ENCODE assay signal across 24 cellular contexts in the genomic region with DNA sequence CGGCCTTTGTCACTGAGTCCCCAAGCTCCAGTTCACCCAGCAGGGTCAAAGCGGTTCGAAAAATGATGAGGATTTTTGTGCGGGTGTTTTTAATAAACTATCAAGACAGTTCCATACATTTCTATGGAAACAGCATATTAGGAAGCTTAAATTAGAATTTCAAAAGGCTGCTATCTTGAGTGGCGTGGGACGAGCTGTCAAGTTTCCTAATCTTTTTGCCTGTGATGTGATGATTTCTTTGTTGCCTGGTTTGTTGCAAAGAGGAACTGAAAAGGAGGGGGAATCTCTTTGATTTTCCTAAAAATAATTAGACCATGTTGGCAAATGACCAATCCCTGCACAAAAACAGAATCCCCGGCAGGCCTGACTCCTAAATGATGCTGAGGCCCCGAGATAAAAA.
DNase-seq lines count a peak whose midpoint lies in the region; ATAC-seq, FAIRE-seq and TF ChIP-seq lines count a peak whose summit lies in the region.
"Had no signal": no experiment of that assay in that cellular context is flagged by ENCODE, and none has a peak within 500 bp of the region (broad histone marks: within the 10 kb centered on the region; RNA-seq: fewer than 3 reads in every experiment).

No MANE protein-coding gene starts in this region.

- peak overlapping the region; percentile 88 for H3K27ac ChIP-seq in Karpas-422 (ENCODE audit: low read length)
- H3K27ac ChIP-seq in GM12878 (ENCODE audit: control insufficient read depth, insufficient read depth): no peak overlapping the region
- H3K27ac ChIP-seq: coronary artery, heart left ventricle, psoas muscle, SK-N-MC had no signal

- no peaks in the 10 kb centered on the region for H4K20me1 ChIP-seq in Karpas-422 (ENCODE audit: insufficient read depth, low read depth, low read length)
- no peaks in the 10 kb centered on the region for H4K20me1 ChIP-seq in GM12878 (ENCODE audit: control insufficient read depth, insufficient read depth)

- H3K4me3 ChIP-seq in Karpas-422 (ENCODE audit: low read length): no peak overlapping the region
- no peak overlapping the region for H3K4me3 ChIP-seq in GM12878
- H3K4me3 ChIP-seq: coronary artery, heart left ventricle, left lung, psoas muscle, SK-N-MC had no signal

- CTCF ChIA-PET in GM12878 (lab: Yijun Ruan, JAX): interaction anchor here (0.8 to 1.6 kb wide), 9 partner anchors 9 to 156 kb away, joined by 3 to 6 read pairs (median 4); no protein-coding TSS in a partner anchor

- no peaks in the 10 kb centered on the region for H3K9me2 ChIP-seq in Karpas-422 (replicated peaks; ENCODE audit: insufficient read depth, low read length)

- H3K27me3 ChIP-seq in Karpas-422 (ENCODE audit: low read length) (no peaks in the 10 kb centered on the region), GM12878 (replicated peaks in 1 of 2; ENCODE audit: control insufficient read depth in 2 of 2, insufficient read depth in 2 of 2, low read length in 1 of 2) (no peaks in the 10 kb centered on the region)
- H3K27me3 ChIP-seq: heart left ventricle, left lung had no signal

- no peak for TF ChIP-seq CTCF in GM12878 (IDR thresholded peaks at IDR 0.05 in 2 of 3, conservative IDR thresholded peaks at IDR 0.05 in 1 of 3; ENCODE audit: control insufficient read depth in 2 of 3, extremely low read depth in 1 of 3, insufficient read depth in 1 of 3, low read depth in 3 of 3, low read length in 3 of 3)

- intact Hi-C loops in GM12878 (cut with micrococcal nuclease; ENCODE audit: unreplicated experiment): loop anchor here (5.0 kb wide), 1 partner anchor 67 kb away; the partner anchor contains the start of gene ATG16L1
- intact Hi-C loops in cardiac septum (cut with DNase I): no loop called here

- H3K79me2 ChIP-seq in Karpas-422 (ENCODE audit: low read length) (no peaks in the 10 kb centered on the region), GM12878 (ENCODE audit: control insufficient read depth, insufficient read depth, low read length) (no peaks in the 10 kb centered on the region)

- peak overlapping the region; percentile 46 for H3K9ac ChIP-seq in Karpas-422 (ENCODE audit: low read length)
- H3K9ac ChIP-seq in GM12878 (ENCODE audit: control insufficient read depth, insufficient read depth, low read length): no peak overlapping the region

- peak overlapping the region; percentile 49 for H3K4me2 ChIP-seq in Karpas-422 (ENCODE audit: low read depth, low read length, poor library complexity, severe bottlenecking)
- H3K4me2 ChIP-seq in GM12878 (ENCODE audit: control insufficient read depth, insufficient read depth): no peak overlapping the region

- FAIRE-seq in GM12878 (lab: Jason Lieb, UNC): no peak
- FAIRE-seq: small intestine had no signal

- no peak for TF ChIP-seq POLR2A in GM12878 (IDR thresholded peaks at IDR 0.05; ENCODE audit: low read depth, low read length)

- WGBS in GM12878 (ENCODE audit: insufficient coverage, insufficient replicate concordance, low lambda C conversion rate, missing lambda C conversion rate): 88% methylated on average over 6 of the region's 8 CpGs

- RAD21 ChIA-PET in GM12878 (lab: Charles Lee; ENCODE audit: unreplicated experiment): interaction anchor here (0.5 to 1.6 kb wide), 8 partner anchors 14 to 452 kb away, joined by 3 to 9 read pairs (median 3); partner anchors contain the start of gene ATG16L1

- DNase-seq in NOMO-1 treated with DMSO at 0.1 percent for 48 hours (lab: John Stamatoyannopoulos, UW; ENCODE audit: unreplicated experiment) (peak; percentile 28), NOMO-1 treated with dmso at 0.1 percent for 144 hours (lab: John Stamatoyannopoulos, UW; ENCODE audit: unreplicated experiment) (no peak), Karpas-422 (no peak), GM12878 (ENCODE audit: low read depth, low spot score) (no peak), putamen (ENCODE audit: low spot score) (peak; percentile 72), cardiac septum (ENCODE audit: low spot score) (no peak), NCI-H446 (lab: John Stamatoyannopoulos, UW) (no peak)
- DNase-seq: 8988T; activated CD4-positive, alpha-beta memory T cell treated with anti-CD3 and anti-CD28 coated beads, Interleukin-2, amount 10 ng/mL, durations not matched to agents 7 days and 5 days; BE2C; GDM1; heart left ventricle; IMR-90; NCI-H187; NCI-H2227 treated with DMSO at 0.1 percent for 48 hours; NCI-H82; psoas muscle; small intestine; stimulated activated CD4-positive, alpha-beta T cell treated with anti-CD3 and anti-CD28 coated beads, Interleukin-2, amount 100 ng/mL, for 48 hours had no signal

- BruUV-seq in GM12878 (replicated peaks; lab: Mats Ljungman, UMichigan): no TSS peak

- POLR2A ChIA-PET in GM12878 (lab: Charles Lee): interaction anchor here (1.0 to 1.5 kb wide), 3 partner anchors 38 to 86 kb away, joined by 3 to 6 read pairs (median 3); no protein-coding TSS in a partner anchor

- H3K4me1 ChIP-seq in Karpas-422 (ENCODE audit: low read length) (peaks cover 36% of the 10 kb centered on the region), GM12878 (ENCODE audit: control insufficient read depth, insufficient read depth, low read length) (peaks cover 21% of the 10 kb centered on the region)
- H3K4me1 ChIP-seq: BE2C, psoas muscle had no signal

- no peak for TF ChIP-seq RAD21 in GM12878 (IDR thresholded peaks at IDR 0.05; ENCODE audit: insufficient read depth, low read depth, low read length)

- ATAC-seq in GM12878 (no peak; the same call in 2 of the 3 replicates), HG02798 (IDR thresholded peaks at IDR 0.05; ENCODE audit: poor library complexity, unreplicated experiment) (no peak)
- ATAC-seq: left lung, psoas muscle, WTC11 had no signal

- no peak for TF ChIP-seq EP300 in GM12878 (IDR thresholded peaks at IDR 0.05; ENCODE audit: borderline replicate concordance in 1 of 2, control insufficient read depth in 1 of 2, low read depth in 2 of 2, low read length in 2 of 2)

- no peaks in the 10 kb centered on the region for H3K9me3 ChIP-seq in Karpas-422 (ENCODE audit: low read length)
- no peaks in the 10 kb centered on the region for H3K9me3 ChIP-seq in GM12878 (replicated peaks; ENCODE audit: control insufficient read depth, insufficient read depth, low read length)
- H3K9me3 ChIP-seq: BE2C, left lung, psoas muscle had no signal

- H3K36me3 ChIP-seq in Karpas-422 (ENCODE audit: insufficient read depth, low read length): peaks cover 47% of the 10 kb centered on the region
- H3K36me3 ChIP-seq in GM12878 (ENCODE audit: control insufficient read depth in 2 of 2, insufficient read depth in 2 of 2, low read length in 1 of 2): peaks cover 54 to 66% of the 10 kb centered on the region in 2 experiments
- H3K36me3 ChIP-seq: BE2C had no signal

- in situ Hi-C loops in GM12878 (cut with MboI): no loop called here

- SMC1A ChIA-PET in GM12878 (lab: Charles Lee; ENCODE audit: uncharacterized antibody, unreplicated experiment): interaction anchor here (0.9 to 3.2 kb wide), 6 partner anchors 38 to 125 kb away, joined by 4 to 18 read pairs (median 6); partner anchors contain the start of genes ATG16L1 and INPP5D

- H2AFZ ChIP-seq in Karpas-422 (ENCODE audit: low read length) (no peak overlapping the region), GM12878 (ENCODE audit: control insufficient read depth, low read depth, low read length) (no peak overlapping the region)

TF ChIP-seq in GM12878, 131 proteins besides CTCF, POLR2A, EP300 and RAD21:
- TF ChIP-seq PRDM15 (CRISPR knock-in tag; IDR thresholded peaks at IDR 0.05) (no peak), SPI1 (IDR thresholded peaks at IDR 0.05; ENCODE audit: borderline replicate concordance, insufficient read depth, low read depth, low read length) (peak; percentile 74; the same call in 1 of the 2 replicates), PKNOX1 (IDR thresholded peaks at IDR 0.05) (peak; percentile 24; the same call in 1 of the 2 replicates)

Comparison
In these comparisons a context has a peak if more than half of its experiments do, and no peak if none do; other contexts are left out.
1. DNase-seq: peak in NOMO-1 treated with DMSO at 0.1 percent for 48 hours (single experiment) and putamen (single experiment); none in NOMO-1 treated with dmso at 0.1 percent for 144 hours (single experiment), Karpas-422 (single experiment), GM12878 (single experiment), cardiac septum (single experiment) and NCI-H446 (0 of 2).